In genomic region chr19:48333467-48334384, GRCh38 we compare ENCODE assay signal across 1 cellular context.
TF ChIP-seq lines count a peak whose summit lies in the region.

No MANE protein-coding gene starts in this region.

TF ChIP-seq in Ishikawa, 13 proteins besides CTCF, POLR2A, EP300 and RAD21:
- TF ChIP-seq EGR1 (IDR thresholded peaks at IDR 0.05) (no peak; the same call in 1 of the 2 replicates), CEBPB (IDR thresholded peaks at IDR 0.05) (no peak), CREB1 (IDR thresholded peaks at IDR 0.05; ENCODE audit: low read depth) (no peak), ZBTB7A (IDR thresholded peaks at IDR 0.05; ENCODE audit: low read depth) (0 out of 2 replicates have a peak, but pooled peaks have one; percentile 13), USF1 (IDR thresholded peaks at IDR 0.05) (0 out of 2 replicates have a peak, but pooled peaks have one; percentile 2), MAX (IDR thresholded peaks at IDR 0.05) (peak; percentile 94), TCF12 (IDR thresholded peaks at IDR 0.05; ENCODE audit: low read depth) (no peak)
